In the genomic region with DNA sequence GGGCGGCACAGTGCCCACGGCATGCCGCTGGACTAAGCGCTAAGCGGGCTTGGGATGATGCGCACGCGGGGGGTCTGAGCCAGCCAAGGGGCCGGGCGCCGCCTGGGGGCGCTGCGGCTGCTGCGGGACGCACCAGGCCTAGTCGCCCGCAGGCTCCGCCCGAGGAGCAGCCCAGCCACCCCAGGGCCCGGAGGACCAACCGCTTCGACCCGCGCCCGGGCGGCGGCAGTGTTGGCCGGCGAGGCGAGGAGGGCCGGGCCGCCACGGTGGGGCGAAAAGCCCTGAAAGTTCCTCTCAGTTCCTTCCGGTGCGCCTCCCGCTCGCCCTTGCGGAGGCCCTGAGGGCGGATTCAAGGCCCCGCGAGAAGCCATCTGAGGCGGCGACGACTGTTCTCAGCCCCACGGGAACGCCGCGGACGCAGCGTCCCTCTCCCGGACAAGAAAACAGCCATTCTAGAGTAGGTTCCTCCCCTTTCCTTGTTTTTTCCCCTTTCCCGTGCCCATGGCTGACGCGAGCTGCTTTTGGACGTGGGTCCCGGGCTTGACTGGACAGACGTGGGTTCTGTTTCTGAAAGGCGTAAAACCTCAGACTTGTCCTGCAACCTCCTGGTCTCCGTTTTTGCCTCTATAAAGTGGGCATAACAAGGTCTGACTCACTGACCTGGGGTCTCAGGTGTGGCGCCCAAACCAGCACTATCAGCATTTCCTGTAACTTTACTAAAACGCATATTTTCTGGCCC, we compare ENCODE assay signal across 8 cellular contexts. TPM values are rescaled to one million over a fixed set of nuclear protein-coding genes. Genes with fewer than 3 reads are reported as not detected.
DNase-seq lines count a peak whose midpoint lies in the region; ATAC-seq, FAIRE-seq and TF ChIP-seq lines count a peak whose summit lies in the region.

TSS of gene ANKAR (plus strand) at position 297 of the 739 bp plus-strand sequence. CDS start 1,821 bp downstream, outside the sequence.

- H3K9me3 Mint-ChIP-seq in neural crest cell, result peaks cover 18% of the 10 kb centered on the region

- peaks cover 12 to 33% (median 21%) of the 10 kb centered on the region in 4 donors for H3K4me1 ChIP-seq in stomach

- ATAC-seq in HG03457 (IDR thresholded peaks at IDR 0.05; ENCODE audit: unreplicated experiment), result peak; percentile 98

- peaks cover 20% of the 10 kb centered on the region for H3K4me1 Mint-ChIP-seq in neural crest cell

- peak within 1 kb of the TSS; percentile 93 to 98 (median 95) for H3K27ac ChIP-seq in stomach

- DNase-seq in BJ (ENCODE audit: low read depth), result peak; percentile 61
- DNase-seq in GM19239 (ENCODE audit: insufficient read length, low spot score), result peak; percentile 65
- DNase-seq in RKO (ENCODE audit: low spot score), result peak; percentile 91
- DNase-seq in activated gamma-delta T cell (lab: John Stamatoyannopoulos, UW), result peak; percentile 74
- DNase-seq in fibroblast of villous mesenchyme (ENCODE audit: low read depth), result peak; percentile 92
- DNase-seq in neural crest cell (ENCODE audit: low read depth, low spot score), result peak; percentile 81
- DNase-seq in stomach, result peak; percentile 91

- no peak for TF ChIP-seq EP300 in stomach (IDR thresholded peaks at IDR 0.05)

- peak within 1 kb of the TSS; percentile 93 for H3K4me3 Mint-ChIP-seq in neural crest cell

- CTCF ChIA-PET in BJ (lab: Yijun Ruan, JAX), result interaction anchor here (0.7 to 7.9 kb wide), 17 partner anchors 9 to 646 kb away, joined by 3 to 76 read pairs (median 4); partner anchors contain the start of genes ASNSD1 and OSGEPL1

- H3K9me3 ChIP-seq in stomach, result no peaks in the 10 kb centered on the region

- H3K4me3 ChIP-seq in BJ (ENCODE audit: low read depth, low read length) (peak within 1 kb of the TSS; percentile 52), fibroblast of villous mesenchyme (ENCODE audit: low read depth, low read length) (peak within 1 kb of the TSS; percentile 64), stomach (peak within 1 kb of the TSS; percentile 52 to 68 (median 58))

- peak; percentile 87 for FAIRE-seq in GM19239 (lab: Jason Lieb, UNC)

- 0 to 2% (median 1%) methylated on average over 35 to 62 of the region's 62 CpGs for WGBS in stomach, 5 donors

- intact Hi-C loops in stomach (cut with DNase I; ENCODE audit: low total_unique reads), result no loop called here

- TF ChIP-seq POLR2A in stomach (IDR thresholded peaks at IDR 0.05), result no peak

- H3K36me3 ChIP-seq in BJ (ENCODE audit: control insufficient read depth, insufficient read depth, low read length) (no peaks in the 10 kb centered on the region), stomach (peaks cover 0 to 29% (median 24%) of the 10 kb centered on the region in 4 donors)

- no peaks in the 10 kb centered on the region for H3K27me3 Mint-ChIP-seq in neural crest cell (ENCODE audit: low read depth)

- POLR2A ChIA-PET in BJ (lab: Charles Lee), result no interaction called here

- H3K27ac Mint-ChIP-seq in neural crest cell (ENCODE audit: unreplicated experiment), result peak within 1 kb of the TSS; percentile 94

- H3K36me3 Mint-ChIP-seq in neural crest cell (ENCODE audit: low read depth), result peaks cover 29% of the 10 kb centered on the region

- TF ChIP-seq CTCF in BJ (IDR thresholded peaks at IDR 0.05; ENCODE audit: insufficient read depth, low read depth, low read length), result peak; percentile 70
- TF ChIP-seq CTCF in fibroblast of villous mesenchyme (IDR thresholded peaks at IDR 0.05; ENCODE audit: insufficient read depth, low read depth, low read length), result peak; percentile 73
- peak; percentile 77 for TF ChIP-seq CTCF in neural crest cell (conservative IDR thresholded peaks at IDR 0.05)
- TF ChIP-seq CTCF in stomach (IDR thresholded peaks at IDR 0.05), result peak in 5 of 7 experiments; percentile 41 to 92 (median 75)

- H3K27me3 ChIP-seq in BJ (ENCODE audit: control insufficient read depth, insufficient read depth, low read length), result no peaks in the 10 kb centered on the region
- H3K27me3 ChIP-seq in stomach, result no peaks in the 10 kb centered on the region

RNA-seq across cellular contexts. Expression of gene ANKAR, which starts in this region (rescaled TPM):
- polyA plus RNA-seq in BJ (2011; rRNA removed), result 1.9 and 2.4 TPM in 2 replicates
- 2.5 and 3.1 TPM in 2 replicates for polyA minus RNA-seq in BJ (2011; rRNA and poly(A)+ RNA removed)
- 5.6 and 7.1 TPM in 2 replicates for total RNA-seq in fibroblast of villous mesenchyme
- total RNA-seq in neural crest cell, result 3.0 and 4.8 TPM in 2 replicates
- 10 to 100 TPM in 2 of 5 donors, 1 to 10 TPM in 3; 2.0 to 26.8 (median 8.2) TPM for total RNA-seq in stomach
- polyA plus RNA-seq in stomach, result 1 to 10 TPM; 2.1 to 6.6 (median 2.2) TPM

Comparison
In these comparisons a context has a peak if more than half of its experiments do, and no peak if none do; other contexts are left out.
1. Peak in every context shown above with its lines: DNase-seq, ATAC-seq, H3K4me3 ChIP-seq and H3K27ac ChIP-seq.